ENCODE assay signal across 11 cellular contexts in the genomic region with DNA sequence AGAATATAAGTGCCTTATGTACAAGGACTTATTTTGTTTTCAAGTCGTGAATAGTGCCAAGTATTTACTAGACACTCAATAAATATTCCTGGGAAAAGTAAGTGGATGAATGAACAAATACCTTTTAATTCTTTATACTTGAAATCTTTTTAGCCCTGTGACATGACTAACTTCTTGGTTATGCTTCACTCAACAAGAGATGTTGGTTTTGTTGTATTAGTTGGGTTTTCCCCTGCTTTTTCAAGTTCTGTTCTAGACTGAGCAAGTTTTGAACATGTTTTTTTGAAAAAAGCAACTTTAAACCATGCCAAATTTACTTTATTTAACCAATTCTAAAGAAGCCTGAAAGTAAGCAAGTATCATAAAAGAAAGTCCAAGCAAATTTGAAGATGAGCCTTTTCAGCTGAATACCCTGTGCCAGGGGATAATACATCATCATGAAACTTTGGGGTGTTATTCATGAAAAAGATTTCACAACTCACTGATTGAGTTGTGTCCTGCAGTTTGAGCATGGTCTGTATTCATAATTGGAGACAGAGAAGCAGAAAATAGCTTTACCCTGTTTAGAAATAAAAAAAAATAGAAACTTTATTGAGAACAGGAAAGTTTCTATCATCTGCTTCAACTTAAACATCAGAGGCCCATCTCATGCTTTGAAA. TPM values are rescaled to one million over a fixed set of nuclear protein-coding genes. Genes with fewer than 3 reads are reported as not detected.
A peak's percentile ranks its signal among the peaks of the same experiment; 100 is the strongest.
DNase-seq lines count a peak whose midpoint lies in the region; ATAC-seq, FAIRE-seq and TF ChIP-seq lines count a peak whose summit lies in the region.
"Had no signal": no experiment of that assay in that cellular context is flagged by ENCODE, and none has a peak within 500 bp of the region (broad histone marks: within the 10 kb centered on the region; RNA-seq: fewer than 3 reads in every experiment).

No MANE protein-coding gene starts in this region.

- FAIRE-seq in GM12891 (lab: Jason Lieb, UNC), result peak; percentile 88
- FAIRE-seq in astrocyte (lab: Jason Lieb, UNC), result peak; percentile 29

- no peak overlapping the region for H3K27ac Mint-ChIP-seq in astrocyte (ENCODE audit: unreplicated experiment)
- H3K27ac Mint-ChIP-seq: nephron had no signal

- peaks cover 18% of the 10 kb centered on the region for H3K36me3 ChIP-seq in astrocyte (ENCODE audit: insufficient read depth, low read length)

- peaks cover 3% of the 10 kb centered on the region for H3K4me1 Mint-ChIP-seq in astrocyte (ENCODE audit: low read depth, unreplicated experiment)

- H3K27ac ChIP-seq in astrocyte (ENCODE audit: low read depth, low read length), result no peak overlapping the region

- H3K4me3 Mint-ChIP-seq in astrocyte (ENCODE audit: unreplicated experiment), result no peak overlapping the region
- H3K4me3 Mint-ChIP-seq: nephron had no signal

- no peak overlapping the region for H2AFZ ChIP-seq in astrocyte (ENCODE audit: low read depth, low read length)

- peaks cover 5% of the 10 kb centered on the region for H3K36me3 Mint-ChIP-seq in astrocyte (ENCODE audit: low read depth, unreplicated experiment)

- TF ChIP-seq POLR2A in GM12891 (IDR thresholded peaks at IDR 0.05; ENCODE audit: low read depth, low read length), result no peak

- no peaks in the 10 kb centered on the region for H3K9me3 ChIP-seq in astrocyte (ENCODE audit: insufficient read depth, low read depth, low read length)

- H3K27me3 ChIP-seq in astrocyte (ENCODE audit: insufficient read depth, low read length), result no peaks in the 10 kb centered on the region

- H3K79me2 ChIP-seq in astrocyte (ENCODE audit: insufficient read depth, low read length), result peaks cover 98% of the 10 kb centered on the region

- peak overlapping the region; percentile 6 for H3K4me2 ChIP-seq in astrocyte (ENCODE audit: low read length)

- H4K20me1 ChIP-seq in astrocyte (ENCODE audit: insufficient read depth, low read length), result peaks cover 93% of the 10 kb centered on the region

- no peaks in the 10 kb centered on the region for H3K9me3 Mint-ChIP-seq in astrocyte (ENCODE audit: unreplicated experiment)
- H3K9me3 Mint-ChIP-seq: nephron had no signal

- H3K27me3 Mint-ChIP-seq in astrocyte (ENCODE audit: low read depth, unreplicated experiment), result no peaks in the 10 kb centered on the region

- no peak overlapping the region for H3K4me3 ChIP-seq in astrocyte (ENCODE audit: insufficient read depth, low read depth, low read length)

- no peak overlapping the region for H3K9ac ChIP-seq in astrocyte (ENCODE audit: low read length)

- peaks cover 8% of the 10 kb centered on the region for H3K4me1 ChIP-seq in astrocyte (ENCODE audit: insufficient read depth, low read length)

- peak; percentile 66 for ATAC-seq in GM19467 (IDR thresholded peaks at IDR 0.05; ENCODE audit: unreplicated experiment)
- ATAC-seq in HG03039 (IDR thresholded peaks at IDR 0.05; ENCODE audit: unreplicated experiment), result peak; percentile 84

- no peak for TF ChIP-seq CTCF in astrocyte (IDR thresholded peaks at IDR 0.05; ENCODE audit: insufficient read depth, low read depth, low read length)

- DNase-seq in GM12891 (ENCODE audit: insufficient read length, low spot score) (no peak), astrocyte (ENCODE audit: low read depth) (peak; percentile 44), NCI-H128 (lab: John Stamatoyannopoulos, UW; ENCODE audit: unreplicated experiment) (no peak), hypothalamus (lab: John Stamatoyannopoulos, UW) (no peak), activated gamma-delta T cell treated with Interleukin-2 at 50 U/mL for 16 hours (no peak), medulla oblongata (ENCODE audit: extremely low spot score) (no peak)
- DNase-seq: C1 segment of cervical spinal cord, head of caudate nucleus had no signal

TF ChIP-seq in GM12891, 5 proteins besides CTCF, POLR2A, EP300 and RAD21:
- TF ChIP-seq PAX5 (IDR thresholded peaks at IDR 0.05; ENCODE audit: insufficient read depth, low read length, severe bottlenecking) (no peak), TAF1 (IDR thresholded peaks at IDR 0.05; ENCODE audit: low read depth, low read length) (no peak), POLR2AphosphoS5 (IDR thresholded peaks at IDR 0.05; ENCODE audit: low read depth, low read length) (no peak), POU2F2 (IDR thresholded peaks at IDR 0.05; ENCODE audit: low read depth, low read length) (no peak), SPI1 (IDR thresholded peaks at IDR 0.05; ENCODE audit: low read depth, low read length) (no peak)

RNA-seq across cellular contexts. Expression of gene LMO7, which starts 11.1 kb away (rescaled TPM):
- polyA plus RNA-seq in GM12891 (2012; ENCODE audit: low read depth, missing spikeins), result 84.3 TPM
- total RNA-seq in astrocyte, result 52.2 and 64.2 TPM in 2 replicates
